Comparison of ENCODE assay signal across 9 cellular contexts in genomic region chr5:107669543-107670027, GRCh38. TPM values are rescaled to one million over a fixed set of nuclear protein-coding genes. Genes with fewer than 3 reads are reported as not detected.
A peak's percentile ranks its signal among the peaks of the same experiment; 100 is the strongest.
DNase-seq lines count a peak whose midpoint lies in the region; ATAC-seq, FAIRE-seq and TF ChIP-seq lines count a peak whose summit lies in the region.
"Had no signal": no experiment of that assay in that cellular context is flagged by ENCODE, and none has a peak within 500 bp of the region (broad histone marks: within the 10 kb centered on the region; RNA-seq: fewer than 3 reads in every experiment).

No MANE protein-coding gene starts in this region.

- TF ChIP-seq CTCF in GM10248 (IDR thresholded peaks at IDR 0.05; ENCODE audit: control extremely low read depth, extremely low read depth, low read depth, missing control alignments) (no peak), cardiac fibroblast (IDR thresholded peaks at IDR 0.05; ENCODE audit: low read depth, low read length) (no peak), kidney (IDR thresholded peaks at IDR 0.05; ENCODE audit: borderline replicate concordance, extremely low read depth, insufficient read depth) (no peak)

- POLR2A ChIA-PET in GM10248 (lab: Yijun Ruan, JAX): interaction anchor here (0.6 to 0.7 kb wide), 2 partner anchors 76 to 130 kb away, joined by 5 to 7 read pairs; no protein-coding TSS in a partner anchor

- H3K9me3 Mint-ChIP-seq in stimulated activated naive B cell treated with anti-CD40 and anti-IgM and Interleukin-4, amounts not matched to agents 10 μg/mL and 1 μg/mL and 100 μg/mL, for 72 hours: no peaks in the 10 kb centered on the region

- CTCF ChIA-PET in GM10248 (lab: Yijun Ruan, JAX): no interaction called here

- peaks cover 54 to 66% of the 10 kb centered on the region in 2 donors for H3K27me3 Mint-ChIP-seq in stimulated activated naive B cell treated with anti-CD40 and anti-IgM and Interleukin-4, amounts not matched to agents 10 μg/mL and 1 μg/mL and 100 μg/mL, for 72 hours

- H3K27ac ChIP-seq in kidney (ENCODE audit: low read depth in 2 of 2, low read length in 2 of 2): peak overlapping the region; percentile 49 to 72

- H3K9ac ChIP-seq in kidney (ENCODE audit: low read length in 2 of 2): peak overlapping the region; percentile 41 to 75

- H3K4me3 Mint-ChIP-seq in stimulated activated naive B cell treated with anti-CD40 and anti-IgM and Interleukin-4, amounts not matched to agents 10 μg/mL and 1 μg/mL and 100 μg/mL, for 72 hours: peak overlapping the region; percentile 36 to 79

- no peak for ATAC-seq in stimulated activated naive B cell treated with anti-CD40 and anti-IgM and Interleukin-4, amounts not matched to agents 10 μg/mL and 1 μg/mL and 100 μg/mL, for 72 hours (replicated peaks)
- ATAC-seq in GM19467 (IDR thresholded peaks at IDR 0.05; ENCODE audit: unreplicated experiment): no peak

- H3K4me3 ChIP-seq in cardiac fibroblast (replicated peaks in 1 of 2; ENCODE audit: low read depth in 2 of 2, low read length in 2 of 2) (peak overlapping the region; percentile 72 to 88), kidney (ENCODE audit: low read length in 2 of 2) (peak overlapping the region; percentile 61 to 83)

- H3K36me3 Mint-ChIP-seq in stimulated activated naive B cell treated with anti-CD40 and anti-IgM and Interleukin-4, amounts not matched to agents 10 μg/mL and 1 μg/mL and 100 μg/mL, for 72 hours: peaks cover 0 to 5% of the 10 kb centered on the region in 2 donors

- no peaks in the 10 kb centered on the region for H3K9me3 ChIP-seq in kidney (ENCODE audit: control insufficient read depth in 1 of 2, low read length in 2 of 2)

- H3K4me1 Mint-ChIP-seq in stimulated activated naive B cell treated with anti-CD40 and anti-IgM and Interleukin-4, amounts not matched to agents 10 μg/mL and 1 μg/mL and 100 μg/mL, for 72 hours: peaks cover 26 to 46% of the 10 kb centered on the region in 2 donors

- intact Hi-C loops in kidney (cut with DNase I): no loop called here

- no peak overlapping the region for H3K27ac Mint-ChIP-seq in stimulated activated naive B cell treated with anti-CD40 and anti-IgM and Interleukin-4, amounts not matched to agents 10 μg/mL and 1 μg/mL and 100 μg/mL, for 72 hours

- H3K4me1 ChIP-seq in kidney (ENCODE audit: control insufficient read depth in 1 of 2, insufficient read depth in 1 of 2, low read depth in 1 of 2, low read length in 2 of 2): peaks cover 0 to 14% of the 10 kb centered on the region in 2 donors

- no peak for FAIRE-seq in kidney (lab: Jason Lieb, UNC)
- FAIRE-seq: TTC549 had no signal

- peak; percentile 17 for DNase-seq in GM10248 (ENCODE audit: extremely low spot score)
- DNase-seq in NCI-H460 (ENCODE audit: extremely low read depth, low read depth): peak; percentile 30
- peak; percentile 57 to 58 for DNase-seq in cardiac fibroblast (ENCODE audit: low read depth in 2 of 2)
- peak; percentile 80 for DNase-seq in kidney
- DNase-seq in stimulated activated naive B cell treated with anti-CD40 and anti-IgM and Interleukin-4, amounts not matched to agents 10 μg/mL and 1 μg/mL and 100 μg/mL, for 72 hours: no peak
- DNase-seq in activated gamma-delta T cell treated with Interleukin-2 at 50 U/mL for 16 hours: no peak
- DNase-seq in NCI-H2107 (lab: John Stamatoyannopoulos, UW): no peak

- H3K36me3 ChIP-seq in kidney (ENCODE audit: control insufficient read depth in 1 of 2, insufficient read depth in 2 of 2, low read length in 2 of 2): no peaks in the 10 kb centered on the region

RNA-seq across cellular contexts. Expression of gene EFNA5, which starts 1.2 kb away (rescaled TPM):
- 50.0 and 50.2 TPM in 2 replicates for total RNA-seq in NCI-H460 (2014; rRNA removed; shearing (Covaris generic))
- polyA plus RNA-seq in NCI-H460 (2014; cell fraction: nucleus; rRNA removed): 14.1 and 27.2 TPM in 2 replicates
- 54.4 TPM for total RNA-seq in kidney
- polyA plus RNA-seq in kidney (ENCODE audit: insufficient read depth, low read depth, low replicate concordance): 5.9 TPM

Comparison
In these comparisons a context has a peak if more than half of its experiments do, and no peak if none do; other contexts are left out.
1. DNase-seq: peak in GM10248 (single experiment), NCI-H460 (single experiment), cardiac fibroblast (2 of 2) and kidney (single experiment); none in stimulated activated naive B cell treated with anti-CD40 and anti-IgM and Interleukin-4, amounts not matched to agents 10 μg/mL and 1 μg/mL and 100 μg/mL, for 72 hours (single experiment), activated gamma-delta T cell treated with Interleukin-2 at 50 U/mL for 16 hours (single experiment) and NCI-H2107 (single experiment).